ENCODE assay signal across 19 cellular contexts in genomic region chr17:70780031-70780430, GRCh38.
"Had no signal": no experiment of that assay in that cellular context is flagged by ENCODE, and none has a peak within 500 bp of the region (broad histone marks: within the 10 kb centered on the region; RNA-seq: fewer than 3 reads in every experiment).

No MANE protein-coding gene starts in this region.

- H3K27ac ChIP-seq: brain microvascular endothelial cell, stomach, testis, upper lobe of right lung had no signal

- H3K27me3 ChIP-seq: brain microvascular endothelial cell, stomach, testis, upper lobe of right lung had no signal

- H3K36me3 ChIP-seq: brain microvascular endothelial cell, stomach, upper lobe of right lung had no signal

- ATAC-seq: activated naive CD4-positive, alpha-beta T cell treated with anti-CD3 and anti-CD28 coated beads, Interleukin-2, amount 50 U/mL, for 72 hours; activated T-cell treated with anti-CD3 and anti-CD28 coated beads, Interleukin-2, amount 50 U/mL, for 72 hours; effector memory CD8-positive, alpha-beta T cell; natural killer cell; right cardiac atrium; upper lobe of right lung had no signal

- H3K4me1 ChIP-seq: stomach, testis, upper lobe of right lung had no signal

- H3K4me3 ChIP-seq: stomach, testis, upper lobe of right lung had no signal

- H3K9me3 ChIP-seq: testis, upper lobe of right lung had no signal

- DNase-seq: activated CD4-positive, alpha-beta T cell treated with anti-CD3 and anti-CD28 coated beads, Interleukin-2, amount 10 ng/mL, durations not matched to agents 7 days and 5 days; activated CD8-positive, alpha-beta memory T cell treated with anti-CD3 and anti-CD28 coated beads, Interleukin-2, amount 50 U/mL, for 48 hours; activated gamma-delta T cell; activated T-cell treated with anti-CD3 and anti-CD28 coated beads, Interleukin-2, amount 50 U/mL, for 72 hours; brain microvascular endothelial cell; dermis blood vessel endothelial cell; effector memory CD8-positive, alpha-beta T cell; glutamatergic neuron; hypothalamus; kidney glomerular epithelial cell; mesenchymal stem cell; natural killer cell; nucleus accumbens; stomach; SW 1271; testis; upper lobe of right lung had no signal
